15 cellular contexts compared by ENCODE assay signal in genomic region chr1:54842963-54843362, GRCh38. TPM values are rescaled to one million over a fixed set of nuclear protein-coding genes. Genes with fewer than 3 reads are reported as not detected.
A peak's percentile ranks its signal among the peaks of the same experiment; 100 is the strongest.
DNase-seq lines count a peak whose midpoint lies in the region; TF ChIP-seq lines count a peak whose summit lies in the region.
"Had no signal": no experiment of that assay in that cellular context is flagged by ENCODE, and none has a peak within 500 bp of the region (broad histone marks: within the 10 kb centered on the region; RNA-seq: fewer than 3 reads in every experiment).

No MANE protein-coding gene starts in this region.

- H3K27ac Mint-ChIP-seq in type B pancreatic cell: no peak overlapping the region
- H3K27ac Mint-ChIP-seq: CD4-positive, CD25-positive, alpha-beta regulatory T cell had no signal

- peak; percentile 35 for DNase-seq in activated CD8-positive, alpha-beta memory T cell treated with anti-CD3 and anti-CD28 coated beads, Interleukin-2, amount 50 U/mL, for 48 hours
- DNase-seq in activated CD8-positive, alpha-beta memory T cell treated with anti-CD3 and anti-CD28 coated beads, Interleukin-2, amount 50 U/mL, for 4 hours: no peak
- DNase-seq in mesenteric fat pad (ENCODE audit: low spot score) (peak; percentile 60), type B pancreatic cell (ENCODE audit: extremely low spot score, unreplicated experiment) (peak; percentile 25), testis (no peak), NCI-H2171 (lab: John Stamatoyannopoulos, UW) (no peak), COLO668 (lab: John Stamatoyannopoulos, UW; ENCODE audit: unreplicated experiment) (no peak)
- DNase-seq: 8988T; AML-193; CD4-positive, CD25-positive, alpha-beta regulatory T cell; DMS153; DMS79 treated with DMSO at 0.1 percent for 48 hours; EL had no signal

- no peaks in the 10 kb centered on the region for H3K36me3 Mint-ChIP-seq in type B pancreatic cell

- H3K4me1 ChIP-seq in testis: no peaks in the 10 kb centered on the region
- H3K4me1 ChIP-seq: HAP-1 had no signal

- no peaks in the 10 kb centered on the region for H3K27me3 ChIP-seq in testis
- H3K27me3 ChIP-seq: BLaER1 treated with 17β-estradiol and CSF1 and Interleukin-3, amounts not matched to agents 10 nM and 100 nM had no signal

- TF ChIP-seq CTCF in type B pancreatic cell (conservative IDR thresholded peaks at IDR 0.05) (no peak), testis (IDR thresholded peaks at IDR 0.05) (no peak)

- no peaks in the 10 kb centered on the region for H3K9me3 Mint-ChIP-seq in type B pancreatic cell

- no peak overlapping the region for H3K4me3 ChIP-seq in testis
- H3K4me3 ChIP-seq: BLaER1 treated with 17β-estradiol and CSF1 and Interleukin-3, amounts not matched to agents 10 nM and 100 nM; HAP-1 had no signal

- no peak overlapping the region for H3K27ac ChIP-seq in testis
- H3K27ac ChIP-seq: BLaER1 treated with 17β-estradiol and CSF1 and Interleukin-3, amounts not matched to agents 10 nM and 100 nM had no signal

- no peaks in the 10 kb centered on the region for H3K9me3 ChIP-seq in testis
- H3K9me3 ChIP-seq: HAP-1 had no signal

- no peaks in the 10 kb centered on the region for H3K36me3 ChIP-seq in testis (ENCODE audit: low read depth, missing control alignments)
- H3K36me3 ChIP-seq: BLaER1 treated with 17β-estradiol and CSF1 and Interleukin-3, amounts not matched to agents 10 nM and 100 nM; HAP-1 had no signal

- 87 to 92% methylated on average over 7 to 9 of the region's 9 CpGs for WGBS in testis, 2 donors

- no peak for TF ChIP-seq POLR2A in testis (IDR thresholded peaks at IDR 0.05)

- intact Hi-C loops in testis (cut with DNase I; ENCODE audit: low total_unique reads): no loop called here

- no peaks in the 10 kb centered on the region for H3K4me1 Mint-ChIP-seq in type B pancreatic cell (ENCODE audit: unreplicated experiment)
- H3K4me1 Mint-ChIP-seq: CD4-positive, CD25-positive, alpha-beta regulatory T cell had no signal

- H3K27me3 Mint-ChIP-seq in type B pancreatic cell: no peaks in the 10 kb centered on the region

- H3K4me3 Mint-ChIP-seq in type B pancreatic cell: no peak overlapping the region
- H3K4me3 Mint-ChIP-seq: CD4-positive, CD25-positive, alpha-beta regulatory T cell had no signal

RNA-seq across cellular contexts. Expression of gene TTC22, which starts 41.8 kb away (rescaled TPM):
- not detected for total RNA-seq in mesenteric fat pad
- total RNA-seq in type B pancreatic cell (ENCODE audit: low replicate concordance): 7.0 and 12.4 TPM in 2 replicates
- total RNA-seq in testis: 1 to 10 TPM in 1 of 2 donors, under 1 TPM in 1; 0.94 to 2.4 TPM
- 1.7 TPM for polyA plus RNA-seq in testis (ENCODE audit: insufficient read depth, low read depth, low replicate concordance)

RNA-seq across cellular contexts. Expression of gene DHCR24, which starts 44.0 kb away (rescaled TPM):
- total RNA-seq in mesenteric fat pad (115 TPM), type B pancreatic cell (ENCODE audit: low replicate concordance) (119 and 149 TPM in 2 replicates), testis (10 to 100 TPM; 48.5 to 75.7 TPM)
- 127 TPM for polyA plus RNA-seq in testis (ENCODE audit: insufficient read depth, low read depth, low replicate concordance)

Comparison
In these comparisons a context has a peak if more than half of its experiments do, and no peak if none do; other contexts are left out.
1. DNase-seq: peak in activated CD8-positive, alpha-beta memory T cell treated with anti-CD3 and anti-CD28 coated beads, Interleukin-2, amount 50 U/mL, for 48 hours (single experiment), mesenteric fat pad (single experiment) and type B pancreatic cell (single experiment); none in activated CD8-positive, alpha-beta memory T cell treated with anti-CD3 and anti-CD28 coated beads, Interleukin-2, amount 50 U/mL, for 4 hours (single experiment), testis (single experiment), NCI-H2171 (single experiment) and COLO668 (single experiment).